ENCODE assay signal across 2 cellular contexts in the genomic region with DNA sequence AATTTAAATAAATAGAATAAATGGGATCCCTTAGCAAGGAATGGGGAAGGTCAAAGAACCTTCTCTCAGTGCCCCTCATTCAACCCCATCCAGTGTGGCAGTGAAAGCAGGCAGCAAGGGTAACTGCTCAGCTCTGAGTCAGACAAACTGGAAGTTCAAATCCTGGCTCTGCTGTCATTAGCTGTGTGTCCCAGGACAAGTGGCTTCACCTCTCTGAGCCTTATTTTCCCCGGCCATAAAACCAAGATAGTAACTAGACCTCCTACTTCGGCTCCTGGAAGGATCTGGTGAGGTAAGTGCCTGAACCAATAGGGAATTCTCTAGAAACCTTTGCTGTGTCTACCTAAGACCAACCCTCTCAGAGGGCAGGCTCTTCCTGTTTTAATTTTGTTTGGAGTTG.
TF ChIP-seq lines count a peak whose summit lies in the region.

No MANE protein-coding gene starts in this region.

TF ChIP-seq in GM23338, 12 proteins besides CTCF, POLR2A, EP300 and RAD21:
- no peak for TF ChIP-seq ZNF331 (CRISPR knock-in tag; IDR thresholded peaks at IDR 0.05; ENCODE audit: low read depth)
- TF ChIP-seq CREB1 (CRISPR knock-in tag; IDR thresholded peaks at IDR 0.05; ENCODE audit: low read depth) = no peak
- TF ChIP-seq POLR2AphosphoS5 (IDR thresholded peaks at IDR 0.05; ENCODE audit: low read depth) = no peak
- TF ChIP-seq NANOG (IDR thresholded peaks at IDR 0.05; ENCODE audit: borderline replicate concordance) = no peak
- TF ChIP-seq STAT1 (IDR thresholded peaks at IDR 0.05; ENCODE audit: unreplicated experiment) = no peak
TF ChIP-seq in GM23338: peak in this region for 0.

TF ChIP-seq in WTC11, 78 proteins besides CTCF, POLR2A, EP300 and RAD21:
- TF ChIP-seq KAT7 (CRISPR knock-in tag; IDR thresholded peaks at IDR 0.05; ENCODE audit: borderline replicate concordance) (no peak), TCF7 (CRISPR knock-in tag; IDR thresholded peaks at IDR 0.05; ENCODE audit: low read depth) (no peak), ZNF232 (CRISPR knock-in tag; IDR thresholded peaks at IDR 0.05) (no peak), TEAD4 (CRISPR knock-in tag; IDR thresholded peaks at IDR 0.05) (no peak), JUN (CRISPR knock-in tag; IDR thresholded peaks at IDR 0.05) (no peak), ELF4 (CRISPR knock-in tag; IDR thresholded peaks at IDR 0.05; ENCODE audit: low read depth) (no peak), SMAD3 (CRISPR knock-in tag; IDR thresholded peaks at IDR 0.05; ENCODE audit: borderline replicate concordance) (no peak), FOXJ3 (CRISPR knock-in tag; IDR thresholded peaks at IDR 0.05; ENCODE audit: borderline replicate concordance) (no peak), IRF2 (CRISPR knock-in tag; IDR thresholded peaks at IDR 0.05; ENCODE audit: borderline replicate concordance, low read depth) (no peak), HMGA2 (CRISPR knock-in tag; IDR thresholded peaks at IDR 0.05) (no peak), ETV6 (CRISPR knock-in tag; IDR thresholded peaks at IDR 0.05) (no peak)
- TF ChIP-seq, protein P1, sequence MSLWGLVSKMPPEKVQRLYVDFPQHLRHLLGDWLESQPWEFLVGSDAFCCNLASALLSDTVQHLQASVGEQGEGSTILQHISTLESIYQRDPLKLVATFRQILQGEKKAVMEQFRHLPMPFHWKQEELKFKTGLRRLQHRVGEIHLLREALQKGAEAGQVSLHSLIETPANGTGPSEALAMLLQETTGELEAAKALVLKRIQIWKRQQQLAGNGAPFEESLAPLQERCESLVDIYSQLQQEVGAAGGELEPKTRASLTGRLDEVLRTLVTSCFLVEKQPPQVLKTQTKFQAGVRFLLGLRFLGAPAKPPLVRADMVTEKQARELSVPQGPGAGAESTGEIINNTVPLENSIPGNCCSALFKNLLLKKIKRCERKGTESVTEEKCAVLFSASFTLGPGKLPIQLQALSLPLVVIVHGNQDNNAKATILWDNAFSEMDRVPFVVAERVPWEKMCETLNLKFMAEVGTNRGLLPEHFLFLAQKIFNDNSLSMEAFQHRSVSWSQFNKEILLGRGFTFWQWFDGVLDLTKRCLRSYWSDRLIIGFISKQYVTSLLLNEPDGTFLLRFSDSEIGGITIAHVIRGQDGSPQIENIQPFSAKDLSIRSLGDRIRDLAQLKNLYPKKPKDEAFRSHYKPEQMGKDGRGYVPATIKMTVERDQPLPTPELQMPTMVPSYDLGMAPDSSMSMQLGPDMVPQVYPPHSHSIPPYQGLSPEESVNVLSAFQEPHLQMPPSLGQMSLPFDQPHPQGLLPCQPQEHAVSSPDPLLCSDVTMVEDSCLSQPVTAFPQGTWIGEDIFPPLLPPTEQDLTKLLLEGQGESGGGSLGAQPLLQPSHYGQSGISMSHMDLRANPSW (CRISPR knock-in tag; conservative IDR thresholded peaks at IDR 0.05; ENCODE audit: low read depth) = no peak
- TF ChIP-seq, protein P2, sequence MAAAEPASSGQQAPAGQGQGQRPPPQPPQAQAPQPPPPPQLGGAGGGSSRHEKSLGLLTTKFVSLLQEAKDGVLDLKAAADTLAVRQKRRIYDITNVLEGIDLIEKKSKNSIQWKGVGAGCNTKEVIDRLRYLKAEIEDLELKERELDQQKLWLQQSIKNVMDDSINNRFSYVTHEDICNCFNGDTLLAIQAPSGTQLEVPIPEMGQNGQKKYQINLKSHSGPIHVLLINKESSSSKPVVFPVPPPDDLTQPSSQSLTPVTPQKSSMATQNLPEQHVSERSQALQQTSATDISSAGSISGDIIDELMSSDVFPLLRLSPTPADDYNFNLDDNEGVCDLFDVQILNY (CRISPR knock-in tag; IDR thresholded peaks at IDR 0.05) = no peak
- TF ChIP-seq, protein P3, sequence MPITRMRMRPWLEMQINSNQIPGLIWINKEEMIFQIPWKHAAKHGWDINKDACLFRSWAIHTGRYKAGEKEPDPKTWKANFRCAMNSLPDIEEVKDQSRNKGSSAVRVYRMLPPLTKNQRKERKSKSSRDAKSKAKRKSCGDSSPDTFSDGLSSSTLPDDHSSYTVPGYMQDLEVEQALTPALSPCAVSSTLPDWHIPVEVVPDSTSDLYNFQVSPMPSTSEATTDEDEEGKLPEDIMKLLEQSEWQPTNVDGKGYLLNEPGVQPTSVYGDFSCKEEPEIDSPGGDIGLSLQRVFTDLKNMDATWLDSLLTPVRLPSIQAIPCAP (CRISPR knock-in tag; IDR thresholded peaks at IDR 0.05) = no peak
- TF ChIP-seq, protein P4, sequence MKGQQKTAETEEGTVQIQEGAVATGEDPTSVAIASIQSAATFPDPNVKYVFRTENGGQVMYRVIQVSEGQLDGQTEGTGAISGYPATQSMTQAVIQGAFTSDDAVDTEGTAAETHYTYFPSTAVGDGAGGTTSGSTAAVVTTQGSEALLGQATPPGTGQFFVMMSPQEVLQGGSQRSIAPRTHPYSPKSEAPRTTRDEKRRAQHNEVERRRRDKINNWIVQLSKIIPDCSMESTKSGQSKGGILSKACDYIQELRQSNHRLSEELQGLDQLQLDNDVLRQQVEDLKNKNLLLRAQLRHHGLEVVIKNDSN (CRISPR knock-in tag; IDR thresholded peaks at IDR 0.05) = no peak
- TF ChIP-seq, protein P5, sequence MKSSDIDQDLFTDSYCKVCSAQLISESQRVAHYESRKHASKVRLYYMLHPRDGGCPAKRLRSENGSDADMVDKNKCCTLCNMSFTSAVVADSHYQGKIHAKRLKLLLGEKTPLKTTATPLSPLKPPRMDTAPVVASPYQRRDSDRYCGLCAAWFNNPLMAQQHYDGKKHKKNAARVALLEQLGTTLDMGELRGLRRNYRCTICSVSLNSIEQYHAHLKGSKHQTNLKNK (CRISPR knock-in tag; IDR thresholded peaks at IDR 0.05) = no peak
